In the genomic region with DNA sequence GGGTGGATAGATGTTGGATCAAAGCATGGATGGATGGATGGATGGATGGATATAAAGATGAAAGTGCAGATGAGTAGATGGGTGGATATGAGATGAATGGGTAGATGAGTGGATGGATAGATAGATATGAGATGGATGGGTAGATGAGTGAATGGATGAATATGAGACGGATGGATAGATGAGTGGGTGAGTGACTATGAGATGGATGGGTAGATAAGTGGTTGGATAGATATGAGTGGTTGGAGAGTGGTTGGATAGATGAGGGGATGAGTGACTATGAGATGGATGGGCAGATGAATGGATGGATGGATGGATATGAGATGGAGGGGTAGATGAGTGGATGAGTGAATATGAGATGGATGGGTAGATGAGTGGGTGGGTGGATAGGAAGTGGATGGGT, we compare ENCODE assay signal across 1 cellular context.
TF ChIP-seq lines count a peak whose summit lies in the region.

No MANE protein-coding gene starts in this region.

TF ChIP-seq in HEK293, 187 proteins besides CTCF, POLR2A, EP300 and RAD21 (continued from another document):
- TF ChIP-seq, protein P1, sequence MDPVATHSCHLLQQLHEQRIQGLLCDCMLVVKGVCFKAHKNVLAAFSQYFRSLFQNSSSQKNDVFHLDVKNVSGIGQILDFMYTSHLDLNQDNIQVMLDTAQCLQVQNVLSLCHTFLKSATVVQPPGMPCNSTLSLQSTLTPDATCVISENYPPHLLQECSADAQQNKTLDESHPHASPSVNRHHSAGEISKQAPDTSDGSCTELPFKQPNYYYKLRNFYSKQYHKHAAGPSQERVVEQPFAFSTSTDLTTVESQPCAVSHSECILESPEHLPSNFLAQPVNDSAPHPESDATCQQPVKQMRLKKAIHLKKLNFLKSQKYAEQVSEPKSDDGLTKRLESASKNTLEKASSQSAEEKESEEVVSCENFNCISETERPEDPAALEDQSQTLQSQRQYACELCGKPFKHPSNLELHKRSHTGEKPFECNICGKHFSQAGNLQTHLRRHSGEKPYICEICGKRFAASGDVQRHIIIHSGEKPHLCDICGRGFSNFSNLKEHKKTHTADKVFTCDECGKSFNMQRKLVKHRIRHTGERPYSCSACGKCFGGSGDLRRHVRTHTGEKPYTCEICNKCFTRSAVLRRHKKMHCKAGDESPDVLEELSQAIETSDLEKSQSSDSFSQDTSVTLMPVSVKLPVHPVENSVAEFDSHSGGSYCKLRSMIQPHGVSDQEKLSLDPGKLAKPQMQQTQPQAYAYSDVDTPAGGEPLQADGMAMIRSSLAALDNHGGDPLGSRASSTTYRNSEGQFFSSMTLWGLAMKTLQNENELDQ (tag by site-specific recombination; IDR thresholded peaks at IDR 0.05; ENCODE audit: low read depth), result no peak
- TF ChIP-seq ZNF354C (tag by site-specific recombination; IDR thresholded peaks at IDR 0.05; ENCODE audit: borderline replicate concordance, low read depth) (0 out of 2 replicates have a peak, but pooled peaks have one; percentile 27), ZNF239 (tag by site-specific recombination; IDR thresholded peaks at IDR 0.05) (no peak), REPIN1 (tag by site-specific recombination; IDR thresholded peaks at IDR 0.05; ENCODE audit: low read depth) (no peak), ZNF138 (tag by site-specific recombination; IDR thresholded peaks at IDR 0.05; ENCODE audit: borderline replicate concordance) (no peak), MZF1 (tag by site-specific recombination; IDR thresholded peaks at IDR 0.05; ENCODE audit: borderline replicate concordance) (no peak), ZNF626 (tag by site-specific recombination; IDR thresholded peaks at IDR 0.05) (no peak), ZNF48 (tag by site-specific recombination; IDR thresholded peaks at IDR 0.05) (no peak), ZNF621 (tag by site-specific recombination; IDR thresholded peaks at IDR 0.05) (no peak), ZNF664 (tag by site-specific recombination; IDR thresholded peaks at IDR 0.05) (no peak), ZBTB7A (tag by site-specific recombination; IDR thresholded peaks at IDR 0.05; ENCODE audit: low read depth) (no peak), ZNF140 (tag by site-specific recombination; IDR thresholded peaks at IDR 0.05) (no peak), ZNF544 (tag by site-specific recombination; IDR thresholded peaks at IDR 0.05) (no peak), ZNF548 (tag by site-specific recombination; IDR thresholded peaks at IDR 0.05) (no peak), ZNF776 (tag by site-specific recombination; IDR thresholded peaks at IDR 0.05; ENCODE audit: borderline replicate concordance) (0 out of 2 replicates have a peak, but pooled peaks have one; percentile 9), ZNF521 (tag by site-specific recombination; IDR thresholded peaks at IDR 0.05) (peak; percentile 88; the same call in 1 of the 2 replicates), EGR2 (tag by site-specific recombination; IDR thresholded peaks at IDR 0.05; ENCODE audit: low read depth) (no peak), GLI2 (tag by site-specific recombination; IDR thresholded peaks at IDR 0.05; ENCODE audit: borderline replicate concordance, low read depth) (no peak), ZFP41 (tag by site-specific recombination; IDR thresholded peaks at IDR 0.05; ENCODE audit: borderline replicate concordance) (no peak), ZNF600 (tag by site-specific recombination; IDR thresholded peaks at IDR 0.05) (no peak), ZNF660 (tag by site-specific recombination; IDR thresholded peaks at IDR 0.05) (no peak), ZIC2 (tag by site-specific recombination; IDR thresholded peaks at IDR 0.05) (no peak), FEZF1 (tag by site-specific recombination; IDR thresholded peaks at IDR 0.05) (no peak)
- TF ChIP-seq, protein P2, sequence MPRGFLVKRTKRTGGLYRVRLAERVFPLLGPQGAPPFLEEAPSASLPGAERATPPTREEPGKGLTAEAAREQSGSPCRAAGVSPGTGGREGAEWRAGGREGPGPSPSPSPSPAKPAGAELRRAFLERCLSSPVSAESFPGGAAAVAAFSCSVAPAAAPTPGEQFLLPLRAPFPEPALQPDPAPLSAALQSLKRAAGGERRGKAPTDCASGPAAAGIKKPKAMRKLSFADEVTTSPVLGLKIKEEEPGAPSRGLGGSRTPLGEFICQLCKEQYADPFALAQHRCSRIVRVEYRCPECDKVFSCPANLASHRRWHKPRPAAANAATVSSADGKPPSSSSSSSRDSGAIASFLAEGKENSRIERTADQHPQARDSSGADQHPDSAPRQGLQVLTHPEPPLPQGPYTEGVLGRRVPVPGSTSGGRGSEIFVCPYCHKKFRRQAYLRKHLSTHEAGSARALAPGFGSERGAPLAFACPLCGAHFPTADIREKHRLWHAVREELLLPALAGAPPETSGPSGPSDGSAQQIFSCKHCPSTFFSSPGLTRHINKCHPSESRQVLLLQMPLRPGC (tag by site-specific recombination; IDR thresholded peaks at IDR 0.05), result no peak
- TF ChIP-seq, protein P3, sequence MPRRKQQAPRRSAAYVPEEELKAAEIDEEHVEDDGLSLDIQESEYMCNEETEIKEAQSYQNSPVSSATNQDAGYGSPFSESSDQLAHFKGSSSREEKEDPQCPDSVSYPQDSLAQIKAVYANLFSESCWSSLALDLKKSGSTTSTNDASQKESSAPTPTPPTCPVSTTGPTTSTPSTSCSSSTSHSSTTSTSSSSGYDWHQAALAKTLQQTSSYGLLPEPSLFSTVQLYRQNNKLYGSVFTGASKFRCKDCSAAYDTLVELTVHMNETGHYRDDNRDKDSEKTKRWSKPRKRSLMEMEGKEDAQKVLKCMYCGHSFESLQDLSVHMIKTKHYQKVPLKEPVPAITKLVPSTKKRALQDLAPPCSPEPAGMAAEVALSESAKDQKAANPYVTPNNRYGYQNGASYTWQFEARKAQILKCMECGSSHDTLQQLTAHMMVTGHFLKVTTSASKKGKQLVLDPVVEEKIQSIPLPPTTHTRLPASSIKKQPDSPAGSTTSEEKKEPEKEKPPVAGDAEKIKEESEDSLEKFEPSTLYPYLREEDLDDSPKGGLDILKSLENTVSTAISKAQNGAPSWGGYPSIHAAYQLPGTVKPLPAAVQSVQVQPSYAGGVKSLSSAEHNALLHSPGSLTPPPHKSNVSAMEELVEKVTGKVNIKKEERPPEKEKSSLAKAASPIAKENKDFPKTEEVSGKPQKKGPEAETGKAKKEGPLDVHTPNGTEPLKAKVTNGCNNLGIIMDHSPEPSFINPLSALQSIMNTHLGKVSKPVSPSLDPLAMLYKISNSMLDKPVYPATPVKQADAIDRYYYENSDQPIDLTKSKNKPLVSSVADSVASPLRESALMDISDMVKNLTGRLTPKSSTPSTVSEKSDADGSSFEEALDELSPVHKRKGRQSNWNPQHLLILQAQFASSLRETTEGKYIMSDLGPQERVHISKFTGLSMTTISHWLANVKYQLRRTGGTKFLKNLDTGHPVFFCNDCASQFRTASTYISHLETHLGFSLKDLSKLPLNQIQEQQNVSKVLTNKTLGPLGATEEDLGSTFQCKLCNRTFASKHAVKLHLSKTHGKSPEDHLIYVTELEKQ (tag by site-specific recombination; IDR thresholded peaks at IDR 0.05; ENCODE audit: borderline replicate concordance), result no peak
- TF ChIP-seq, protein P4, sequence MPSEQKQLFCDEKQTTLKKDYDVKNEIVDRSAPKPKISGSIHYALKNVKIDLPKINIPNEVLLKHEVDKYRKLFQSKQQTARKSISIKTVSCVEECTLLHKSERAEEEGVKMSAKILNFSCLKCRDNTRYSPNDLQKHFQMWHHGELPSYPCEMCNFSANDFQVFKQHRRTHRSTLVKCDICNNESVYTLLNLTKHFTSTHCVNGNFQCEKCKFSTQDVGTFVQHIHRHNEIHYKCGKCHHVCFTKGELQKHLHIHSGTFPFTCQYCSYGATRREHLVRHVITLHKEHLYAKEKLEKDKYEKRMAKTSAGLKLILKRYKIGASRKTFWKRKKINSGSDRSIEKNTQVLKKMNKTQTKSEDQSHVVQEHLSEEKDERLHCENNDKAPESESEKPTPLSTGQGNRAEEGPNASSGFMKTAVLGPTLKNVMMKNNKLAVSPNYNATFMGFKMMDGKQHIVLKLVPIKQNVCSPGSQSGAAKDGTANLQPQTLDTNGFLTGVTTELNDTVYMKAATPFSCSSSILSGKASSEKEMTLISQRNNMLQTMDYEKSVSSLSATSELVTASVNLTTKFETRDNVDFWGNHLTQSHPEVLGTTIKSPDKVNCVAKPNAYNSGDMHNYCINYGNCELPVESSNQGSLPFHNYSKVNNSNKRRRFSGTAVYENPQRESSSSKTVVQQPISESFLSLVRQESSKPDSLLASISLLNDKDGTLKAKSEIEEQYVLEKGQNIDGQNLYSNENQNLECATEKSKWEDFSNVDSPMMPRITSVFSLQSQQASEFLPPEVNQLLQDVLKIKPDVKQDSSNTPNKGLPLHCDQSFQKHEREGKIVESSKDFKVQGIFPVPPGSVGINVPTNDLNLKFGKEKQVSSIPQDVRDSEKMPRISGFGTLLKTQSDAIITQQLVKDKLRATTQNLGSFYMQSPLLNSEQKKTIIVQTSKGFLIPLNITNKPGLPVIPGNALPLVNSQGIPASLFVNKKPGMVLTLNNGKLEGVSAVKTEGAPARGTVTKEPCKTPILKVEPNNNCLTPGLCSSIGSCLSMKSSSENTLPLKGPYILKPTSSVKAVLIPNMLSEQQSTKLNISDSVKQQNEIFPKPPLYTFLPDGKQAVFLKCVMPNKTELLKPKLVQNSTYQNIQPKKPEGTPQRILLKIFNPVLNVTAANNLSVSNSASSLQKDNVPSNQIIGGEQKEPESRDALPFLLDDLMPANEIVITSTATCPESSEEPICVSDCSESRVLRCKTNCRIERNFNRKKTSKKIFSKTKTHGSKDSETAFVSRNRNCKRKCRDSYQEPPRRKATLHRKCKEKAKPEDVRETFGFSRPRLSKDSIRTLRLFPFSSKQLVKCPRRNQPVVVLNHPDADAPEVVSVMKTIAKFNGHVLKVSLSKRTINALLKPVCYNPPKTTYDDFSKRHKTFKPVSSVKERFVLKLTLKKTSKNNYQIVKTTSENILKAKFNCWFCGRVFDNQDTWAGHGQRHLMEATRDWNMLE (tag by site-specific recombination; conservative IDR thresholded peaks at IDR 0.05; ENCODE audit: low read depth), result no peak
- TF ChIP-seq, protein P5, sequence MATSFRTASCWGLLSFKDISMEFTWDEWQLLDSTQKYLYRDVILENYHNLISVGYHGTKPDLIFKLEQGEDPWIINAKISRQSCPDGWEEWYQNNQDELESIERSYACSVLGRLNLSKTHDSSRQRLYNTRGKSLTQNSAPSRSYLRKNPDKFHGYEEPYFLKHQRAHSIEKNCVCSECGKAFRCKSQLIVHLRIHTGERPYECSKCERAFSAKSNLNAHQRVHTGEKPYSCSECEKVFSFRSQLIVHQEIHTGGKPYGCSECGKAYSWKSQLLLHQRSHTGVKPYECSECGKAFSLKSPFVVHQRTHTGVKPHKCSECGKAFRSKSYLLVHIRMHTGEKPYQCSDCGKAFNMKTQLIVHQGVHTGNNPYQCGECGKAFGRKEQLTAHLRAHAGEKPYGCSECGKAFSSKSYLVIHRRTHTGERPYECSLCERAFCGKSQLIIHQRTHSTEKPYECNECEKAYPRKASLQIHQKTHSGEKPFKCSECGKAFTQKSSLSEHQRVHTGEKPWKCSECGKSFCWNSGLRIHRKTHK (tag by site-specific recombination; IDR thresholded peaks at IDR 0.05), result no peak
TF ChIP-seq in HEK293: peak in this region for 6.
